ENCODE assay signal across 8 cellular contexts in the genomic region with DNA sequence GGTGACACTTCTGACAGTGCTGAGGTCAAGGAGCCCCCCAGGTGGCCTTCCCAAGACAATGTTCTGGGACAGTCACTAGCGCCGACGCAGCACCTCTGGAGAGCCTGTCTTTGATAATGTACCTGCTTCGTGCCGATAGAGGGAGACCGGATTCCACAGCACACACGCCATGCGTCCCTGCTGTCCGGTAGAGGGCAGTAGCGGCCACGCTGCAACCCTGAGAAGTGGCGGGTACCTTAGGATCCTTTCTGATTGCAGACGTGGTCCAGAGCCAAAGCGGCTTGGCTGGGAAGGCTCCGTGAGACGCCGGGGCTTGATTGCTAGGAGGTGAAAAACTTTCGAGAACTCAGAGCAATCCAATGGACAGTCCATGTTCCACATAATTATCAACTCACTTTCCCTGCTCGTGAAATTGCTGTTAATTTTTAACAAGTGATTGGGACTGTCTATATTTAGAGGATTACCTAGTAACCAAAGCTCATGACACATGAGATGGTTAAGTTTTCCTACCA. TPM values are rescaled to one million over a fixed set of nuclear protein-coding genes. Genes with fewer than 3 reads are reported as not detected.
DNase-seq lines count a peak whose midpoint lies in the region; ATAC-seq and TF ChIP-seq lines count a peak whose summit lies in the region.

No MANE protein-coding gene starts in this region.

- H3K9me3 ChIP-seq in PC-9 (ENCODE audit: insufficient read depth, low read depth) (peaks cover 12% of the 10 kb centered on the region; the same call in 1 of the 2 replicates), suprapubic skin (peaks cover 12% of the 10 kb centered on the region)

- peak; percentile 100 for ATAC-seq in GM21717 (IDR thresholded peaks at IDR 0.05; ENCODE audit: unreplicated experiment)
- ATAC-seq in activated T-cell treated with anti-CD3 and anti-CD28 coated beads, Interleukin-2, amount 50 U/mL, for 4 hours: peak; percentile 100

- H3K36me3 ChIP-seq in PC-9 (ENCODE audit: low read depth) (no peaks in the 10 kb centered on the region), suprapubic skin (no peaks in the 10 kb centered on the region)

- peaks cover 25% of the 10 kb centered on the region for H3K27me3 Mint-ChIP-seq in activated T-cell treated with anti-CD3 and anti-CD28 coated beads, Interleukin-2, amount 50 U/mL, for 4 hours (ENCODE audit: low read depth)

- H3K4me1 Mint-ChIP-seq in activated T-cell treated with anti-CD3 and anti-CD28 coated beads, Interleukin-2, amount 50 U/mL, for 4 hours (ENCODE audit: low read depth): no peaks in the 10 kb centered on the region

- TF ChIP-seq CTCF in PC-9 (conservative IDR thresholded peaks at IDR 0.05) (peak; percentile 97), fibroblast of the aortic adventitia (IDR thresholded peaks at IDR 0.05; ENCODE audit: insufficient read depth, low read length) (peak; percentile 100), suprapubic skin (IDR thresholded peaks at IDR 0.05) (peak; percentile 77 to 97)

- POLR2A ChIA-PET in PC-9 (lab: Charles Lee; ENCODE audit: unreplicated experiment): interaction anchor here (1.0 kb wide), 1 partner anchor 12 kb away, joined by 3 read pairs; the partner anchor contains the start of gene BARX2

- no peaks in the 10 kb centered on the region for H3K9me2 ChIP-seq in PC-9 (ENCODE audit: insufficient read depth)

- no peaks in the 10 kb centered on the region for H3K79me2 ChIP-seq in PC-9 (ENCODE audit: low read depth)

- CTCF ChIA-PET in PC-9 (lab: Charles Lee): interaction anchor here (0.6 to 0.8 kb wide), 2 partner anchors 11 kb away, joined by 3 to 5 read pairs; partner anchors contain the start of gene BARX2

- H3F3A ChIP-seq in PC-9 (ENCODE audit: insufficient read depth, low read depth): peaks cover 17% of the 10 kb centered on the region; the same call in 1 of the 2 replicates

- H4K20me1 ChIP-seq in PC-9 (ENCODE audit: insufficient read depth): no peaks in the 10 kb centered on the region

- TF ChIP-seq EP300 in suprapubic skin (IDR thresholded peaks at IDR 0.05): no peak

- WGBS in suprapubic skin: 5% methylated on average over 15 of the region's 19 CpGs

- no peak for TF ChIP-seq POLR2A in suprapubic skin (IDR thresholded peaks at IDR 0.05)

- H3K4me1 ChIP-seq in PC-9 (replicated peaks; ENCODE audit: insufficient read depth): peaks cover 42% of the 10 kb centered on the region
- H3K4me1 ChIP-seq in suprapubic skin: peaks cover 7% of the 10 kb centered on the region

- peaks cover 7% of the 10 kb centered on the region for H3K9me3 Mint-ChIP-seq in activated T-cell treated with anti-CD3 and anti-CD28 coated beads, Interleukin-2, amount 50 U/mL, for 4 hours

- no peak overlapping the region for H3K4me3 Mint-ChIP-seq in activated T-cell treated with anti-CD3 and anti-CD28 coated beads, Interleukin-2, amount 50 U/mL, for 4 hours

- peak; percentile 92 for DNase-seq in Daoy (ENCODE audit: low read depth)
- peak; percentile 81 for DNase-seq in Jurkat, Clone E6-1 (ENCODE audit: low read depth, low spot score)
- DNase-seq in PC-9: peak; percentile 85 to 87
- DNase-seq in activated T-cell treated with anti-CD3 and anti-CD28 coated beads, Interleukin-2, amount 50 U/mL, for 4 hours: peak; percentile 66
- peak; percentile 85 for DNase-seq in fibroblast of the aortic adventitia (ENCODE audit: low read depth)
- DNase-seq in nucleus accumbens (lab: John Stamatoyannopoulos, UW): peak in 51 of 56 donors; percentile 11 to 84 (median 48)
- peak in 1 of 2 donors; percentile 85 for DNase-seq in suprapubic skin (ENCODE audit: low spot score in 2 of 2)

- no TSS peak for BruUV-seq in PC-9 (replicated peaks; lab: Mats Ljungman, UMichigan)

- intact Hi-C loops in PC-9 (cut with micrococcal nuclease; ENCODE audit: unreplicated experiment): loop anchor here (1.0 to 10.0 kb wide), 4 partner anchors 247 to 481 kb away; no protein-coding TSS in a partner anchor

- peak overlapping the region; percentile 58 for H3K4me2 ChIP-seq in PC-9

- H3K27me3 ChIP-seq in PC-9 (ENCODE audit: insufficient read depth, low read depth) (no peaks in the 10 kb centered on the region), suprapubic skin (peaks cover 38% of the 10 kb centered on the region)

- no peaks in the 10 kb centered on the region for H3K36me3 Mint-ChIP-seq in activated T-cell treated with anti-CD3 and anti-CD28 coated beads, Interleukin-2, amount 50 U/mL, for 4 hours (ENCODE audit: insufficient read depth)

- no peak overlapping the region for H3K4me3 ChIP-seq in Jurkat, Clone E6-1 (ENCODE audit: low read length)
- no peak overlapping the region for H3K4me3 ChIP-seq in PC-9
- H3K4me3 ChIP-seq in fibroblast of the aortic adventitia (ENCODE audit: low read depth, low read length): no peak overlapping the region
- no peak overlapping the region for H3K4me3 ChIP-seq in suprapubic skin

- no peak overlapping the region; the same call in 1 of the 2 replicates for H2AFZ ChIP-seq in PC-9

- H3K27ac ChIP-seq in PC-9 (no peak overlapping the region), suprapubic skin (no peak overlapping the region)

RNA-seq across cellular contexts. Expression of gene BARX2, which starts 11.4 kb away (rescaled TPM):
- total RNA-seq in Daoy (2014; rRNA removed; shearing (Covaris generic)): 0.51 TPM in 1 of 2 replicates, not detected in the other
- 7.2 TPM for polyA plus RNA-seq in Jurkat, Clone E6-1 (2012; ENCODE audit: insufficient read depth, insufficient read length)
- total RNA-seq in PC-9 (2021) (13.4 and 16.5 TPM in 2 replicates), fibroblast of the aortic adventitia (ENCODE audit: low replicate concordance) (not detected in 2 replicates), suprapubic skin (10 to 100 TPM; 11.1 to 31.8 (median 23.2) TPM)
- under 1 TPM; 0.11 to 0.87 (median 0.28) TPM for total RNA-seq in activated T-cell treated with anti-CD3 and anti-CD28 coated beads, Interleukin-2, amount 50 U/mL, for 4 hours
